In genomic region chr10:126632705-126633104, GRCh38 we compare ENCODE assay signal across 29 cellular contexts. TPM values are rescaled to one million over a fixed set of nuclear protein-coding genes. Genes with fewer than 3 reads are reported as not detected.
DNase-seq lines count a peak whose midpoint lies in the region; ATAC-seq, FAIRE-seq and TF ChIP-seq lines count a peak whose summit lies in the region.
"Had no signal": no experiment of that assay in that cellular context is flagged by ENCODE, and none has a peak within 500 bp of the region (broad histone marks: within the 10 kb centered on the region; RNA-seq: fewer than 3 reads in every experiment).

No MANE protein-coding gene starts in this region.

- H3K4ac ChIP-seq in H1 (replicated peaks; ENCODE audit: insufficient read length, low read depth, low read length) = no peak overlapping the region
- H3K4ac ChIP-seq in neuronal stem cell (ENCODE audit: low read length) = no peak overlapping the region

- H3K23ac ChIP-seq in H1 (ENCODE audit: insufficient read length) (no peak overlapping the region), neuronal stem cell (ENCODE audit: low read depth, low read length, poor library complexity) (no peak overlapping the region)

- WGBS in H1 (ENCODE audit: extremely low coverage in 1 of 2, insufficient coverage in 1 of 2, insufficient read length in 1 of 2, insufficient replicate concordance in 2 of 2, low coverage in 1 of 2, low lambda C conversion rate in 2 of 2, missing lambda C conversion rate in 1 of 2), 2 experiments = 94% methylated on average over 4 of the region's 4 CpGs; no CpG with 5 or more reads in 1 of the 2 experiments
- no CpG with 5 or more reads among the region's 4 CpGs for WGBS in neuronal stem cell (ENCODE audit: extremely low coverage in 2 of 2, insufficient read length in 2 of 2, insufficient replicate concordance in 1 of 2), 2 donors

- H2BK12ac ChIP-seq in H1 (ENCODE audit: low read depth, low read length) (no peak overlapping the region), neuronal stem cell (ENCODE audit: low read length) (no peak overlapping the region)

- no peaks in the 10 kb centered on the region for H4K20me1 ChIP-seq in H1 (replicated peaks in 1 of 2; ENCODE audit: control insufficient read depth in 1 of 2, insufficient read depth in 2 of 2, low read length in 2 of 2)
- H4K20me1 ChIP-seq: BLaER1 had no signal

- H3K27me3 ChIP-seq in H1 (replicated peaks in 1 of 4; ENCODE audit: control insufficient read depth in 3 of 4, extremely low read depth in 1 of 4, insufficient read depth in 3 of 4, low read length in 3 of 4) = no peaks in the 10 kb centered on the region
- peaks cover 0 to 4% (median 0%) of the 10 kb centered on the region in 3 experiments for H3K27me3 ChIP-seq in neuronal stem cell (ENCODE audit: control insufficient read depth in 3 of 3, insufficient read depth in 3 of 3, low read depth in 1 of 3, low read length in 3 of 3)
- H3K27me3 ChIP-seq: BE2C, BLaER1 had no signal

- H3K36me3 ChIP-seq in H1 (ENCODE audit: control insufficient read depth in 2 of 4, insufficient read depth in 4 of 4, low read length in 3 of 4) (no peaks in the 10 kb centered on the region), neuronal stem cell (replicated peaks in 1 of 2; ENCODE audit: control insufficient read depth in 2 of 2, insufficient read depth in 2 of 2, low read length in 2 of 2) (no peaks in the 10 kb centered on the region)
- H3K36me3 ChIP-seq: BE2C, BLaER1 had no signal

- H3K79me2 ChIP-seq in H1 (ENCODE audit: control insufficient read depth in 1 of 2, insufficient read depth in 2 of 2, low read length in 2 of 2) = no peaks in the 10 kb centered on the region

- H3K9me3 ChIP-seq in H1 (ENCODE audit: insufficient read depth in 2 of 2, low read depth in 1 of 2, low read length in 1 of 2) (no peaks in the 10 kb centered on the region), neuronal stem cell (replicated peaks in 1 of 2; ENCODE audit: control insufficient read depth in 2 of 2, insufficient read depth in 1 of 2, low read depth in 1 of 2, low read length in 2 of 2) (no peaks in the 10 kb centered on the region)
- H3K9me3 ChIP-seq: BE2C, BLaER1 had no signal

- H3K56ac ChIP-seq in H1 (replicated peaks; ENCODE audit: insufficient read length, low read depth, low read length) = no peak overlapping the region

- H3K4me2 ChIP-seq in H1 (ENCODE audit: insufficient read depth in 1 of 2, low read depth in 2 of 2, low read length in 2 of 2) = no peak overlapping the region
- H3K4me2 ChIP-seq in neuronal stem cell (ENCODE audit: insufficient read depth, low read length, poor library complexity, severe bottlenecking) = no peak overlapping the region
- H3K4me2 ChIP-seq: BLaER1 had no signal

- H3K23me2 ChIP-seq in H1 (ENCODE audit: low read depth, low read length) = no peaks in the 10 kb centered on the region

- no peak overlapping the region for H3K9ac ChIP-seq in H1 (replicated peaks in 1 of 4; ENCODE audit: extremely low read depth in 1 of 4, low read depth in 3 of 4, low read length in 3 of 4)
- H3K9ac ChIP-seq in neuronal stem cell (ENCODE audit: low read depth, low read length, poor library complexity) = no peak overlapping the region
- H3K9ac ChIP-seq: BLaER1 had no signal

- CTCF ChIA-PET in H1 (lab: Charles Lee; ENCODE audit: partially characterized antibody) = no interaction called here

- no peak overlapping the region for H4K5ac ChIP-seq in H1 (ENCODE audit: insufficient read length, low read depth, low read length)

- no peak overlapping the region for H3K27ac ChIP-seq in H1 (ENCODE audit: low read depth, low read length)
- no peak overlapping the region for H3K27ac ChIP-seq in neuronal stem cell (replicated peaks; ENCODE audit: low read length)
- H3K27ac ChIP-seq: BLaER1 had no signal

- no peak overlapping the region for H2AFZ ChIP-seq in H1 (ENCODE audit: low read length)
- no peak overlapping the region for H2AFZ ChIP-seq in neuronal stem cell (ENCODE audit: low read length)

- no peak overlapping the region for H3K4me3 ChIP-seq in H1 (ENCODE audit: extremely low read depth in 1 of 4, insufficient read depth in 2 of 4, low read depth in 3 of 4, low read length in 4 of 4)
- H3K4me3 ChIP-seq in neuronal stem cell (ENCODE audit: low read length in 2 of 2) = no peak overlapping the region
- H3K4me3 ChIP-seq: BLaER1, GM12878 had no signal

- H3K79me1 ChIP-seq in H1 (ENCODE audit: low read depth, low read length) (no peaks in the 10 kb centered on the region), neuronal stem cell (ENCODE audit: low read depth, low read length) (no peaks in the 10 kb centered on the region)

- H2BK20ac ChIP-seq in H1 (ENCODE audit: low read length) = no peak overlapping the region

- POLR2A ChIA-PET in H1 (lab: Charles Lee; ENCODE audit: partially characterized antibody) = no interaction called here

- FAIRE-seq in H1 (lab: Jason Lieb, UNC) = no peak
- FAIRE-seq: A204.1, GM12878, GM12892, GM18507, GM19239 had no signal

- H2BK15ac ChIP-seq in H1 (ENCODE audit: low read length) (no peak overlapping the region), neuronal stem cell (ENCODE audit: low read length) (no peak overlapping the region)

- no peak for TF ChIP-seq RAD21 in H1 (IDR thresholded peaks at IDR 0.05 in 1 of 2, conservative IDR thresholded peaks at IDR 0.05 in 1 of 2; ENCODE audit: low read depth in 2 of 2, low read length in 2 of 2)

- TF ChIP-seq EP300 in H1 (IDR thresholded peaks at IDR 0.05; ENCODE audit: borderline replicate concordance in 1 of 2, low read depth in 2 of 2, low read length in 2 of 2) = no peak

- H2AK5ac ChIP-seq in H1 (ENCODE audit: low read depth, low read length) (no peak overlapping the region), neuronal stem cell (ENCODE audit: low read depth, low read length) (no peak overlapping the region)

- no peak overlapping the region for H3K18ac ChIP-seq in H1 (ENCODE audit: extremely low read depth, low read length)
- no peak overlapping the region for H3K18ac ChIP-seq in neuronal stem cell (ENCODE audit: low read length)

- peak overlapping the region; percentile 53; the same call in 1 of the 2 replicates for H4K8ac ChIP-seq in H1 (ENCODE audit: extremely low read depth, insufficient read depth, low read length)
- H4K8ac ChIP-seq in neuronal stem cell (ENCODE audit: low read depth, low read length) = no peak overlapping the region

- ATAC-seq in GM18873 (IDR thresholded peaks at IDR 0.05; ENCODE audit: low FRiP score, unreplicated experiment) (no peak), HG03196 (IDR thresholded peaks at IDR 0.05; ENCODE audit: unreplicated experiment) (no peak)
- ATAC-seq: GM12878 had no signal

- H4K91ac ChIP-seq in H1 (replicated peaks; ENCODE audit: insufficient read length, low read length) = no peak overlapping the region
- H4K91ac ChIP-seq in neuronal stem cell (ENCODE audit: low read depth, low read length, poor library complexity) = peak overlapping the region; percentile 18

- H3K14ac ChIP-seq in H1 (ENCODE audit: insufficient read length) (no peak overlapping the region), neuronal stem cell (ENCODE audit: low read length) (no peak overlapping the region)

- no peak for TF ChIP-seq POLR2A in H1 (IDR thresholded peaks at IDR 0.05; ENCODE audit: control extremely low read depth in 1 of 2, low read depth in 2 of 2, low read length in 2 of 2)

- H2BK120ac ChIP-seq in H1 (replicated peaks; ENCODE audit: low read depth, low read length) (no peak overlapping the region), neuronal stem cell (ENCODE audit: low read depth, low read length) (no peak overlapping the region)

- H3K4me1 ChIP-seq in H1 (replicated peaks in 1 of 4; ENCODE audit: control insufficient read depth in 3 of 4, insufficient read depth in 4 of 4, low read length in 3 of 4) (no peaks in the 10 kb centered on the region), neuronal stem cell (ENCODE audit: control insufficient read depth in 2 of 2, insufficient read depth in 1 of 2, low read depth in 1 of 2, low read length in 2 of 2) (peaks cover 0 to 4% of the 10 kb centered on the region in 2 donors)
- H3K4me1 ChIP-seq: BE2C, BLaER1 had no signal

- H2BK5ac ChIP-seq in H1 (ENCODE audit: low read depth, low read length) (no peak overlapping the region), neuronal stem cell (ENCODE audit: low read length) (no peak overlapping the region)

- DNase-seq in H1 (ENCODE audit: low read depth in 1 of 2, low spot score in 2 of 2) = no peak
- DNase-seq in neuronal stem cell (ENCODE audit: low spot score) = no peak
- DNase-seq in stimulated activated CD4-positive, alpha-beta T cell treated with anti-CD3 and anti-CD28 coated beads, Interleukin-4, amount 100 ng/mL, for 4 hours = no peak
- DNase-seq: 8988T; ACHN; BE2C; C1 segment of cervical spinal cord; CD4-positive, alpha-beta memory T cell; CD4-positive, CD25-positive, alpha-beta regulatory T cell; CD8-positive, alpha-beta memory T cell; COR-L47; DMS 273 treated with DMSO at 0.1 percent for 48 hours; DMS153; DMS53; DMS79; DND-41; EL; GDM1 had no signal

- TF ChIP-seq CTCF in H1 (IDR thresholded peaks at IDR 0.05; ENCODE audit: control extremely low read depth in 1 of 3, insufficient read depth in 1 of 3, low read depth in 1 of 3, low read length in 3 of 3) = no peak

TF ChIP-seq in H1, 55 proteins besides CTCF, POLR2A, EP300 and RAD21 (continues in another document):
- TF ChIP-seq MAFK (IDR thresholded peaks at IDR 0.05; ENCODE audit: low read depth, low read length) = no peak
- no peak for TF ChIP-seq ATF3 (IDR thresholded peaks at IDR 0.05; ENCODE audit: insufficient read depth, low read depth, low read length)
- no peak for TF ChIP-seq JUN (IDR thresholded peaks at IDR 0.05; ENCODE audit: low read depth, low read length)
- TF ChIP-seq SIRT6 (IDR thresholded peaks at IDR 0.05; ENCODE audit: low read length) = no peak
- no peak for TF ChIP-seq BRCA1 (IDR thresholded peaks at IDR 0.05; ENCODE audit: low read depth, low read length)
- TF ChIP-seq EGR1 (IDR thresholded peaks at IDR 0.05; ENCODE audit: borderline replicate concordance, low read depth, low read length) = no peak
- TF ChIP-seq FOSL1 (IDR thresholded peaks at IDR 0.05; ENCODE audit: insufficient read depth, low read depth, low read length) = no peak

RNA-seq across cellular contexts. Expression of gene C10orf90, which starts 37.8 kb away (rescaled TPM):
- not detected in 2 replicates for total RNA-seq in H1 (2021; fragmentation: NEBNext Ultra II Directional; extraction: Animal tissue kit (Norgen Biotek cat#: 25700))
- polyA plus RNA-seq in H1 (2011; rRNA removed) = 0.16 and 0.21 TPM in 2 replicates
- polyA plus RNA-seq in H1 (2011; cell fraction: cytosol; rRNA removed) = not detected
- 0.17 TPM for polyA plus RNA-seq in H1 (2011; cell fraction: nucleus; rRNA removed)
- polyA plus RNA-seq in H1 (2012, experiment 1 of 2) = 0.11 to 0.17 TPM in 2 of 4 replicates, not detected in the others
- not detected for polyA plus RNA-seq in H1 (2012, experiment 2 of 2)
- 0.12 TPM for polyA plus RNA-seq in H1 (2013, experiment 1 of 2)
- polyA plus RNA-seq in H1 (2013, experiment 2 of 2) = 0.18 TPM
- polyA minus RNA-seq in H1 (2011; rRNA and poly(A)+ RNA removed) = 0.24 and 0.32 TPM in 2 replicates
- polyA minus RNA-seq in H1 (2011; cell fraction: cytosol; rRNA and poly(A)+ RNA removed) = not detected
- polyA minus RNA-seq in H1 (2011; cell fraction: nucleus; rRNA and poly(A)+ RNA removed) = 0.40 TPM
- polyA plus RNA-seq in neuronal stem cell (2013, experiment 1 of 2) = 0.04 TPM
- polyA plus RNA-seq in neuronal stem cell (2013, experiment 2 of 2) = 0.03 TPM
- total RNA-seq: A673; CD4-positive, alpha-beta memory T cell; CD4-positive, CD25-positive, alpha-beta regulatory T cell; CD8-positive, alpha-beta memory T cell; G401; GM12878 had no signal
- polyA plus RNA-seq: CD14-positive monocyte; CD4-positive, alpha-beta memory T cell; CD4-positive, CD25-positive, alpha-beta regulatory T cell; CD8-positive, alpha-beta memory T cell had no signal
